In genomic region chr3:115814006-115814405, GRCh38 we compare ENCODE assay signal across 1 cellular context.
TF ChIP-seq lines count a peak whose summit lies in the region.

No MANE protein-coding gene starts in this region.

TF ChIP-seq in HepG2, 621 proteins besides CTCF, POLR2A, EP300 and RAD21 (continued from another document):
- TF ChIP-seq HNF4A (CRISPR knock-in tag; IDR thresholded peaks at IDR 0.05) = peak; percentile 72
- TF ChIP-seq GTF2F1 (IDR thresholded peaks at IDR 0.05; ENCODE audit: low read length) = no peak
- 0 out of 2 replicates have a peak, but pooled peaks have one; percentile 28 for TF ChIP-seq MIXL1 (CRISPR knock-in tag; IDR thresholded peaks at IDR 0.05)
- TF ChIP-seq SALL1 (CRISPR knock-in tag; IDR thresholded peaks at IDR 0.05) = peak; percentile 67; the same call in 1 of the 2 replicates
- TF ChIP-seq ONECUT2 (CRISPR knock-in tag; IDR thresholded peaks at IDR 0.05) = peak; percentile 62; the same call in 1 of the 2 replicates
- TF ChIP-seq NR2F6 (IDR thresholded peaks at IDR 0.05) = peak; percentile 93
- TF ChIP-seq NR2F6 (CRISPR knock-in tag; IDR thresholded peaks at IDR 0.05) = peak; percentile 84
- peak; percentile 55 for TF ChIP-seq ZEB1 (IDR thresholded peaks at IDR 0.05; ENCODE audit: insufficient replicate concordance, low read depth)
- TF ChIP-seq PCBP2 (optimal IDR thresholded peaks at IDR 0.05; ENCODE audit: low read depth, low read length, poor library complexity, severe bottlenecking) = no peak
- TF ChIP-seq GFI1 (CRISPR knock-in tag; IDR thresholded peaks at IDR 0.05; ENCODE audit: borderline replicate concordance) = peak; percentile 94
- peak; percentile 75 for TF ChIP-seq PAXIP1 (CRISPR knock-in tag; conservative IDR thresholded peaks at IDR 0.05)
- TF ChIP-seq FOXA3 (CRISPR knock-in tag; IDR thresholded peaks at IDR 0.05) = peak; percentile 74
- 0 out of 2 replicates have a peak, but pooled peaks have one; percentile 4 for TF ChIP-seq FOXJ3 (CRISPR knock-in tag; IDR thresholded peaks at IDR 0.05; ENCODE audit: borderline replicate concordance)
- TF ChIP-seq ARID5B (CRISPR knock-in tag; IDR thresholded peaks at IDR 0.05) = peak; percentile 84
- peak; percentile 76 for TF ChIP-seq NCOA2 (CRISPR knock-in tag; IDR thresholded peaks at IDR 0.05)
- 0 out of 2 replicates have a peak, but pooled peaks have one; percentile 23 for TF ChIP-seq FOSL2 (CRISPR knock-in tag; IDR thresholded peaks at IDR 0.05)
- TF ChIP-seq ZXDC (CRISPR knock-in tag; IDR thresholded peaks at IDR 0.05) = no peak
- TF ChIP-seq PPARG (CRISPR knock-in tag; conservative IDR thresholded peaks at IDR 0.05) = peak; percentile 64
- 0 out of 2 replicates have a peak, but pooled peaks have one; percentile 50 for TF ChIP-seq RORA (CRISPR knock-in tag; IDR thresholded peaks at IDR 0.05)
- 0 out of 2 replicates have a peak, but pooled peaks have one; percentile 32 for TF ChIP-seq HDAC1 (CRISPR knock-in tag; IDR thresholded peaks at IDR 0.05)
- TF ChIP-seq RARA (CRISPR knock-in tag; IDR thresholded peaks at IDR 0.05) = peak; percentile 69
- no peak for TF ChIP-seq ZNF274 (CRISPR knock-in tag; IDR thresholded peaks at IDR 0.05)
- TF ChIP-seq GPN1 (CRISPR knock-in tag; IDR thresholded peaks at IDR 0.05; ENCODE audit: borderline replicate concordance) = no peak
- peak; percentile 19; the same call in 1 of the 2 replicates for TF ChIP-seq HDAC2 (CRISPR knock-in tag; IDR thresholded peaks at IDR 0.05)
- no peak for TF ChIP-seq FOXA1 (IDR thresholded peaks at IDR 0.05)
- peak; percentile 82 for TF ChIP-seq FOXA1 (CRISPR knock-in tag; IDR thresholded peaks at IDR 0.05)
- TF ChIP-seq ETV5 (CRISPR knock-in tag; IDR thresholded peaks at IDR 0.05; ENCODE audit: borderline replicate concordance) = peak; percentile 20; the same call in 1 of the 2 replicates
- TF ChIP-seq SRSF4 (IDR thresholded peaks at IDR 0.05; ENCODE audit: low read depth, low read length, poor library complexity, severe bottlenecking) = no peak
- TF ChIP-seq ARID3A (IDR thresholded peaks at IDR 0.05; ENCODE audit: low read depth, low read length) = peak; percentile 64
- TF ChIP-seq HNF4G (IDR thresholded peaks at IDR 0.05; ENCODE audit: borderline replicate concordance, low read depth, low read length) = peak; percentile 66
- no peak for TF ChIP-seq HNF4G (CRISPR knock-in tag; IDR thresholded peaks at IDR 0.05; ENCODE audit: borderline replicate concordance, low read depth)
- peak; percentile 63; the same call in 1 of the 2 replicates for TF ChIP-seq BCL6 (CRISPR knock-in tag; IDR thresholded peaks at IDR 0.05)
- no peak for TF ChIP-seq STAG1 (CRISPR knock-in tag; IDR thresholded peaks at IDR 0.05)
TF ChIP-seq in HepG2: peak in this region for 38.
